In genomic region chr10:6924166-6924565, GRCh38 we compare ENCODE assay signal across 12 cellular contexts.
DNase-seq lines count a peak whose midpoint lies in the region; ATAC-seq and TF ChIP-seq lines count a peak whose summit lies in the region.
"Had no signal": no experiment of that assay in that cellular context is flagged by ENCODE, and none has a peak within 500 bp of the region (broad histone marks: within the 10 kb centered on the region; RNA-seq: fewer than 3 reads in every experiment).

No MANE protein-coding gene starts in this region.

- TF ChIP-seq CTCF in IMR-90 (conservative IDR thresholded peaks at IDR 0.05; ENCODE audit: low read depth, low read length) (no peak), astrocyte of the cerebellum (IDR thresholded peaks at IDR 0.05; ENCODE audit: low read depth, low read length, missing control alignments) (no peak)

- H3K9me3 ChIP-seq in BLaER1 = no peaks in the 10 kb centered on the region
- no peaks in the 10 kb centered on the region for H3K9me3 ChIP-seq in IMR-90 (ENCODE audit: control insufficient read depth, insufficient read depth, low read length)
- H3K9me3 ChIP-seq: gastroesophageal sphincter had no signal

- in situ Hi-C loops in IMR-90 (cut with MboI; ENCODE audit: low sequenced_read_pairs) (no loop called here), astrocyte of the cerebellum (cut with HindIII; ENCODE audit: low sequenced_read_pairs) (no loop called here)

- H3K27ac Mint-ChIP-seq in T-cell = no peak overlapping the region

- peaks cover 0 to 9% of the 10 kb centered on the region in 2 donors for H3K27me3 Mint-ChIP-seq in T-cell

- no peak overlapping the region for H3K56ac ChIP-seq in IMR-90 (ENCODE audit: extremely low read depth, insufficient read depth, low read length)

- no peak overlapping the region for H4K8ac ChIP-seq in IMR-90 (ENCODE audit: low read depth in 2 of 2, low read length in 2 of 2)

- no peak overlapping the region for H2BK20ac ChIP-seq in IMR-90 (ENCODE audit: low read depth, low read length)

- no peak overlapping the region for H2AK5ac ChIP-seq in IMR-90 (ENCODE audit: low read depth, low read length)

- no peak overlapping the region for H3K4me3 Mint-ChIP-seq in T-cell

- no peak overlapping the region for H4K5ac ChIP-seq in IMR-90 (ENCODE audit: low read depth, low read length)

- no peak overlapping the region for H3K9ac ChIP-seq in BLaER1
- no peak overlapping the region for H3K9ac ChIP-seq in IMR-90 (ENCODE audit: low read depth, low read length)

- no peak overlapping the region for H3K23ac ChIP-seq in IMR-90 (ENCODE audit: low read depth, low read length)

- H2BK15ac ChIP-seq in IMR-90 (ENCODE audit: low read depth, low read length) = no peak overlapping the region

- H3K36me3 ChIP-seq in BLaER1 = no peaks in the 10 kb centered on the region
- H3K36me3 ChIP-seq in IMR-90 (ENCODE audit: control insufficient read depth, insufficient read depth, low read length) = no peaks in the 10 kb centered on the region
- H3K36me3 ChIP-seq: gastroesophageal sphincter had no signal

- dilution Hi-C loops in IMR-90 (cut with HindIII; ENCODE audit: low sequenced_read_pairs, unreplicated experiment) = no loop called here

- H3K27me3 ChIP-seq in BLaER1 (no peaks in the 10 kb centered on the region), IMR-90 (ENCODE audit: control insufficient read depth, insufficient read depth, low read length) (no peaks in the 10 kb centered on the region)
- H3K27me3 ChIP-seq: gastroesophageal sphincter had no signal

- intact Hi-C loops in IMR-90 (cut with micrococcal nuclease) = loop anchor here (5.0 to 10.0 kb wide), 2 partner anchors 249 to 493 kb away; no protein-coding TSS in a partner anchor

- no peak overlapping the region; the same call in 1 of the 2 replicates for H3K4me2 ChIP-seq in BLaER1
- no peak overlapping the region for H3K4me2 ChIP-seq in IMR-90 (ENCODE audit: low read depth, low read length)
- H3K4me2 ChIP-seq: PC-9 had no signal

- peaks cover 44 to 54% (median 49%) of the 10 kb centered on the region in 3 donors for H3K4me1 Mint-ChIP-seq in T-cell

- no peaks in the 10 kb centered on the region for H3K36me3 Mint-ChIP-seq in T-cell

- CTCF ChIA-PET in IMR-90 (lab: Yijun Ruan, JAX) = interaction anchor here (0.6 kb wide), 1 partner anchor 334 kb away, joined by 5 read pairs; no protein-coding TSS in a partner anchor
- CTCF ChIA-PET in T-cell (lab: Charles Lee) = interaction anchor here (0.5 to 0.9 kb wide), 8 partner anchors 9 to 873 kb away, joined by 3 to 6 read pairs (median 4); no protein-coding TSS in a partner anchor

- ATAC-seq in IMR-90 (ENCODE audit: low read depth) (no peak), T-cell (replicated peaks in 1 of 4) (no peak)
- ATAC-seq: gastroesophageal sphincter had no signal

- H4K20me1 ChIP-seq in BLaER1 = no peaks in the 10 kb centered on the region
- H4K20me1 ChIP-seq in IMR-90 (ENCODE audit: insufficient read depth, low read length) = no peaks in the 10 kb centered on the region

- no TSS peak for BruUV-seq in IMR-90 (replicated peaks; lab: Mats Ljungman, UMichigan)

- H3K9me3 Mint-ChIP-seq in T-cell = no peaks in the 10 kb centered on the region

- no peak overlapping the region for H2AK9ac ChIP-seq in IMR-90 (replicated peaks; ENCODE audit: low read depth, low read length, poor library complexity)

- H3K9me1 ChIP-seq in IMR-90 (ENCODE audit: insufficient read depth, low read length) = peaks cover 3% of the 10 kb centered on the region; the same call in 1 of the 2 replicates

- no CpG with 5 or more reads among the region's 4 CpGs for WGBS in IMR-90 (ENCODE audit: extremely low coverage in 2 of 2, insufficient read length in 1 of 2), 2 experiments

- H3K14ac ChIP-seq in IMR-90 (replicated peaks; ENCODE audit: low read depth, low read length) = no peak overlapping the region

- H3K4ac ChIP-seq in IMR-90 (ENCODE audit: low read depth, low read length) = no peak overlapping the region

- no peak for TF ChIP-seq RAD21 in IMR-90 (IDR thresholded peaks at IDR 0.05; ENCODE audit: low read length)

- POLR2A ChIA-PET in IMR-90 (lab: Charles Lee; ENCODE audit: unreplicated experiment) (no interaction called here), T-cell (lab: Charles Lee) (interaction anchor here in 1 of 2 donors (0.6 kb wide), 1 partner anchor 482 kb away, joined by 3 read pairs; no protein-coding TSS in a partner anchor)

- H3K4me3 ChIP-seq in BLaER1 = no peak overlapping the region
- no peak overlapping the region for H3K4me3 ChIP-seq in IMR-90 (ENCODE audit: insufficient read depth, low read depth, low read length)
- no peak overlapping the region for H3K4me3 ChIP-seq in astrocyte of the cerebellum (ENCODE audit: low read depth, low read length)
- H3K4me3 ChIP-seq: gastroesophageal sphincter, PC-9 had no signal

- no peak overlapping the region for H2BK5ac ChIP-seq in IMR-90 (ENCODE audit: low read depth, low read length, poor library complexity, severe bottlenecking)

- H2AFZ ChIP-seq in IMR-90 (replicated peaks; ENCODE audit: low read length, poor library complexity) = no peak overlapping the region
- H2AFZ ChIP-seq: PC-9 had no signal

- H3K27ac ChIP-seq in BLaER1 (peak overlapping the region; percentile 98), IMR-90 (ENCODE audit: insufficient read depth, low read length) (no peak overlapping the region)
- H3K27ac ChIP-seq: gastroesophageal sphincter, PC-9 had no signal

- H2BK120ac ChIP-seq in IMR-90 (ENCODE audit: low read depth, low read length) = no peak overlapping the region

- H3K18ac ChIP-seq in IMR-90 (ENCODE audit: low read depth, low read length) = no peak overlapping the region

- peaks cover 63% of the 10 kb centered on the region for H3K4me1 ChIP-seq in BLaER1
- H3K4me1 ChIP-seq in IMR-90 (ENCODE audit: control insufficient read depth, insufficient read depth, low read length) = peaks cover 7% of the 10 kb centered on the region

- H3K79me1 ChIP-seq in IMR-90 (ENCODE audit: low read depth in 1 of 2, low read length in 2 of 2) = no peaks in the 10 kb centered on the region

- TF ChIP-seq POLR2A in IMR-90 (IDR thresholded peaks at IDR 0.05; ENCODE audit: low read depth, low read length) = no peak

- no peak overlapping the region for H4K91ac ChIP-seq in IMR-90 (ENCODE audit: insufficient read depth, low read depth, low read length)

- DNase-seq in IMR-90 (peak; percentile 18), astrocyte of the cerebellum (ENCODE audit: low read depth) (peak; percentile 18), globus pallidus (ENCODE audit: low spot score) (peak; percentile 37), T-cell (no peak), NCI-H748 (lab: John Stamatoyannopoulos, UW; ENCODE audit: unreplicated experiment) (no peak), HK-2 (ENCODE audit: unreplicated experiment) (no peak), GM19240 (ENCODE audit: insufficient read length, low spot score) (no peak)
- DNase-seq: aorta, NCI-H2081 treated with DMSO at 0.1 percent for 48 hours, PC-9 had no signal

TF ChIP-seq in IMR-90, 13 proteins besides CTCF, POLR2A, EP300 and RAD21:
- TF ChIP-seq RCOR1 (IDR thresholded peaks at IDR 0.05; ENCODE audit: insufficient replicate concordance, low read length) (no peak), ELK1 (IDR thresholded peaks at IDR 0.05; ENCODE audit: borderline replicate concordance, low read depth, low read length) (no peak), CEBPB (IDR thresholded peaks at IDR 0.05; ENCODE audit: low read depth, low read length) (no peak), CHD1 (IDR thresholded peaks at IDR 0.05; ENCODE audit: low read depth, low read length) (no peak), USF2 (IDR thresholded peaks at IDR 0.05; ENCODE audit: low read depth, low read length) (no peak), FOS (IDR thresholded peaks at IDR 0.05; ENCODE audit: low read depth, low read length) (no peak), MAZ (IDR thresholded peaks at IDR 0.05; ENCODE audit: borderline replicate concordance, low read depth, low read length) (no peak), BHLHE40 (IDR thresholded peaks at IDR 0.05; ENCODE audit: low read depth, low read length) (no peak), MAFK (IDR thresholded peaks at IDR 0.05; ENCODE audit: low read depth, low read length) (no peak), MXI1 (IDR thresholded peaks at IDR 0.05; ENCODE audit: borderline replicate concordance, low read depth, low read length) (no peak), NFE2L2 (IDR thresholded peaks at IDR 0.05; ENCODE audit: low read depth, low read length) (no peak), RFX5 (IDR thresholded peaks at IDR 0.05; ENCODE audit: low read depth, low read length) (no peak), SMC3 (IDR thresholded peaks at IDR 0.05; ENCODE audit: low read depth, low read length) (no peak)

Comparison
In these comparisons a context has a peak if more than half of its experiments do, and no peak if none do; other contexts are left out.
1. DNase-seq: peak in IMR-90 (single experiment), astrocyte of the cerebellum (single experiment) and globus pallidus (single experiment); none in T-cell (0 of 34), NCI-H748 (single experiment), HK-2 (single experiment) and GM19240 (single experiment).